Comparison of ENCODE assay signal across 13 cellular contexts in genomic region chr17:57708401-57708800, GRCh38. TPM values are rescaled to one million over a fixed set of nuclear protein-coding genes. Genes with fewer than 3 reads are reported as not detected.
DNase-seq lines count a peak whose midpoint lies in the region; ATAC-seq and TF ChIP-seq lines count a peak whose summit lies in the region.
"Had no signal": no experiment of that assay in that cellular context is flagged by ENCODE, and none has a peak within 500 bp of the region (broad histone marks: within the 10 kb centered on the region; RNA-seq: fewer than 3 reads in every experiment).

No MANE protein-coding gene starts in this region.

- H3K27me3 ChIP-seq in SK-N-SH (ENCODE audit: insufficient read depth) (peaks cover 13% of the 10 kb centered on the region; the same call in 1 of the 2 replicates), iPS-15b (ENCODE audit: control insufficient read depth, insufficient read depth, low read length) (peaks cover 2% of the 10 kb centered on the region), skeletal muscle tissue (ENCODE audit: control insufficient read depth in 3 of 3, insufficient read depth in 3 of 3, low read length in 3 of 3) (peaks cover 0 to 4% (median 0%) of the 10 kb centered on the region in 3 donors)
- H3K27me3 ChIP-seq: esophagus muscularis mucosa had no signal

- peak overlapping the region in 1 of 2 experiments; percentile 80; a peak in 2 of 4 replicates for H3K27ac ChIP-seq in SK-N-SH (ENCODE audit: low read depth in 2 of 2, low read length in 1 of 2)
- peak overlapping the region; percentile 45 for H3K27ac ChIP-seq in skeletal muscle tissue (ENCODE audit: low read depth, low read length)

- no peaks in the 10 kb centered on the region for H3K9me2 ChIP-seq in SK-N-SH

- POLR2A ChIA-PET in SK-N-SH (lab: Yijun Ruan, JAX): interaction anchor here (0.7 to 1.6 kb wide), 4 partner anchors 9 to 166 kb away, joined by 3 to 10 read pairs (median 4); no protein-coding TSS in a partner anchor
- POLR2A ChIA-PET in activated CD4-positive, alpha-beta T cell treated with anti-CD3 and anti-CD28 coated beads, Interleukin-2, amount 10 ng/mL, durations not matched to agents 7 days and 5 days (lab: Charles Lee): interaction anchor here (0.7 kb wide), 2 partner anchors 12 to 262 kb away, joined by 3 to 4 read pairs; no protein-coding TSS in a partner anchor

- H4K20me1 ChIP-seq in SK-N-SH (ENCODE audit: insufficient read depth): no peaks in the 10 kb centered on the region

- H3K36me3 ChIP-seq in SK-N-SH (replicated peaks in 1 of 2; ENCODE audit: control insufficient read depth in 1 of 2, insufficient read depth in 2 of 2, low read length in 1 of 2) (no peaks in the 10 kb centered on the region), iPS-15b (ENCODE audit: control insufficient read depth, insufficient read depth, low read length) (no peaks in the 10 kb centered on the region), skeletal muscle tissue (ENCODE audit: control insufficient read depth in 3 of 3, insufficient read depth in 3 of 3, low read length in 3 of 3) (no peaks in the 10 kb centered on the region)
- H3K36me3 ChIP-seq: esophagus muscularis mucosa had no signal

- no peak for TF ChIP-seq RAD21 in SK-N-SH (IDR thresholded peaks at IDR 0.05; ENCODE audit: low read length)

- H3K27me3 Mint-ChIP-seq in activated CD4-positive, alpha-beta T cell treated with anti-CD3 and anti-CD28 coated beads, Interleukin-2, amount 10 ng/mL, durations not matched to agents 7 days and 5 days: peaks cover 8% of the 10 kb centered on the region
- H3K27me3 Mint-ChIP-seq in progenitor cell of endocrine pancreas: peaks cover 67% of the 10 kb centered on the region

- DNase-seq in SK-N-SH (no peak), NCI-H82 treated with DMSO at 0.1 percent for 48 hours (lab: John Stamatoyannopoulos, UW; ENCODE audit: unreplicated experiment) (peak; percentile 92), cortex of kidney (lab: John Stamatoyannopoulos, UW) (no peak), progenitor cell of endocrine pancreas (ENCODE audit: low spot score, unreplicated experiment) (no peak)
- DNase-seq in activated CD4-positive, alpha-beta T cell treated with anti-CD3 and anti-CD28 coated beads, Interleukin-2, amount 10 ng/mL, durations not matched to agents 7 days and 5 days: no peak
- DNase-seq: kidney glomerular epithelial cell, RPMI8226 had no signal

- no peaks in the 10 kb centered on the region for H3F3A ChIP-seq in SK-N-SH (replicated peaks; ENCODE audit: insufficient read depth)

- TF ChIP-seq EP300 in SK-N-SH (IDR thresholded peaks at IDR 0.05; ENCODE audit: borderline replicate concordance in 1 of 2, low read depth in 1 of 2, low read length in 1 of 2): no peak

- no peak overlapping the region for H3K27ac Mint-ChIP-seq in activated CD4-positive, alpha-beta T cell treated with anti-CD3 and anti-CD28 coated beads, Interleukin-2, amount 10 ng/mL, durations not matched to agents 7 days and 5 days
- H3K27ac Mint-ChIP-seq in progenitor cell of endocrine pancreas: no peak overlapping the region

- H3K4me3 Mint-ChIP-seq in activated CD4-positive, alpha-beta T cell treated with anti-CD3 and anti-CD28 coated beads, Interleukin-2, amount 10 ng/mL, durations not matched to agents 7 days and 5 days: no peak overlapping the region
- H3K4me3 Mint-ChIP-seq in progenitor cell of endocrine pancreas (ENCODE audit: low read depth): no peak overlapping the region

- no peak overlapping the region for H3K4me2 ChIP-seq in SK-N-SH

- H3K9me3 ChIP-seq in SK-N-SH: no peaks in the 10 kb centered on the region
- H3K9me3 ChIP-seq in iPS-15b (ENCODE audit: control insufficient read depth, insufficient read depth, low read length): no peaks in the 10 kb centered on the region
- H3K9me3 ChIP-seq in skeletal muscle tissue (ENCODE audit: control insufficient read depth in 3 of 3, low read length in 3 of 3): no peaks in the 10 kb centered on the region
- H3K9me3 ChIP-seq: esophagus muscularis mucosa had no signal

- peaks cover 0 to 29% of the 10 kb centered on the region in 2 experiments; a peak in 2 of 4 replicates for H3K4me1 ChIP-seq in SK-N-SH (ENCODE audit: control insufficient read depth in 1 of 2, insufficient read depth in 2 of 2, low read depth in 1 of 2, low read length in 1 of 2)
- H3K4me1 ChIP-seq in iPS-15b (ENCODE audit: control insufficient read depth, insufficient read depth, low read length): peaks cover 4% of the 10 kb centered on the region
- peaks cover 16 to 18% (median 17%) of the 10 kb centered on the region in 3 donors for H3K4me1 ChIP-seq in skeletal muscle tissue (ENCODE audit: control insufficient read depth in 3 of 3, insufficient read depth in 3 of 3, low read length in 3 of 3)

- H3K4me3 ChIP-seq in SK-N-SH (ENCODE audit: low read depth in 2 of 2, low read length in 1 of 2) (no peak overlapping the region), iPS-15b (ENCODE audit: low read depth, low read length) (peak overlapping the region; percentile 12), skeletal muscle tissue (ENCODE audit: low read length in 3 of 3) (peak overlapping the region; percentile 18 to 49 (median 19))
- H3K4me3 ChIP-seq: esophagus muscularis mucosa had no signal

- H2AFZ ChIP-seq in SK-N-SH (ENCODE audit: low read depth): no peak overlapping the region

- H3K4me1 Mint-ChIP-seq in activated CD4-positive, alpha-beta T cell treated with anti-CD3 and anti-CD28 coated beads, Interleukin-2, amount 10 ng/mL, durations not matched to agents 7 days and 5 days: no peaks in the 10 kb centered on the region
- H3K4me1 Mint-ChIP-seq in progenitor cell of endocrine pancreas (ENCODE audit: low read depth): peaks cover 4% of the 10 kb centered on the region

- WGBS in SK-N-SH (ENCODE audit: low lambda C conversion rate): 76% methylated on average over 2 of the region's 2 CpGs

- TF ChIP-seq CTCF in SK-N-SH (IDR thresholded peaks at IDR 0.05) (no peak), progenitor cell of endocrine pancreas (IDR thresholded peaks at IDR 0.05; ENCODE audit: unreplicated experiment) (no peak)

- H3K9ac ChIP-seq in SK-N-SH: no peak overlapping the region
- no peak overlapping the region for H3K9ac ChIP-seq in iPS-15b (ENCODE audit: low read depth, low read length)
- peak overlapping the region in 2 of 3 donors; percentile 38 to 73 for H3K9ac ChIP-seq in skeletal muscle tissue (ENCODE audit: low read depth in 1 of 3, low read length in 3 of 3)

- CTCF ChIA-PET in SK-N-SH (lab: Yijun Ruan, JAX): interaction anchor here (0.8 to 4.2 kb wide), 12 partner anchors 8 to 125 kb away, joined by 3 to 17 read pairs (median 6); no protein-coding TSS in a partner anchor
- CTCF ChIA-PET in activated CD4-positive, alpha-beta T cell treated with anti-CD3 and anti-CD28 coated beads, Interleukin-2, amount 10 ng/mL, durations not matched to agents 7 days and 5 days (lab: Charles Lee): interaction anchor here (0.6 kb wide), 1 partner anchor 580 kb away, joined by 4 read pairs; no protein-coding TSS in a partner anchor

- ATAC-seq in SK-N-SH treated with all-trans-retinoic acid at 6 μM for 48 hours: peak; percentile 37

- no peaks in the 10 kb centered on the region for H3K36me3 Mint-ChIP-seq in activated CD4-positive, alpha-beta T cell treated with anti-CD3 and anti-CD28 coated beads, Interleukin-2, amount 10 ng/mL, durations not matched to agents 7 days and 5 days (ENCODE audit: low read depth)
- H3K36me3 Mint-ChIP-seq in progenitor cell of endocrine pancreas (ENCODE audit: insufficient read depth): peaks cover 3% of the 10 kb centered on the region

- H3K9me3 Mint-ChIP-seq in activated CD4-positive, alpha-beta T cell treated with anti-CD3 and anti-CD28 coated beads, Interleukin-2, amount 10 ng/mL, durations not matched to agents 7 days and 5 days: no peaks in the 10 kb centered on the region
- no peaks in the 10 kb centered on the region for H3K9me3 Mint-ChIP-seq in progenitor cell of endocrine pancreas (ENCODE audit: low read depth)

- no peaks in the 10 kb centered on the region for H3K79me2 ChIP-seq in SK-N-SH (ENCODE audit: insufficient read depth)

TF ChIP-seq in SK-N-SH treated with all-trans-retinoic acid at 6 μM for 48 hours, 23 proteins besides CTCF, POLR2A, EP300 and RAD21:
- TF ChIP-seq CREB5 (CRISPR knock-in tag; IDR thresholded peaks at IDR 0.05; ENCODE audit: low read depth): no peak
- no peak for TF ChIP-seq RARB (CRISPR knock-in tag; IDR thresholded peaks at IDR 0.05)
- TF ChIP-seq CSDC2 (CRISPR knock-in tag; IDR thresholded peaks at IDR 0.05): no peak

TF ChIP-seq in SK-N-SH, 30 proteins besides CTCF, POLR2A, EP300 and RAD21 (continues in another document):
- TF ChIP-seq EZH2phosphoT487 (IDR thresholded peaks at IDR 0.05; ENCODE audit: borderline replicate concordance, low read depth) (no peak), USF1 (IDR thresholded peaks at IDR 0.05; ENCODE audit: borderline replicate concordance, low read depth) (no peak), IRF3 (IDR thresholded peaks at IDR 0.05; ENCODE audit: low read depth, low read length) (no peak)

RNA-seq across cellular contexts. Expression of gene CCDC182, which starts 36.7 kb away (rescaled TPM):
- not detected in 2 replicates for polyA plus RNA-seq in SK-N-SH (2012; rRNA removed)
- polyA plus RNA-seq in SK-N-SH (2012; cell fraction: cytosol; rRNA removed): not detected in 2 replicates
- polyA plus RNA-seq in SK-N-SH (2012; cell fraction: nucleus; rRNA removed): not detected in 2 replicates
- total RNA-seq in skeletal muscle tissue (not detected), progenitor cell of endocrine pancreas (not detected in 2 replicates)
- not detected for total RNA-seq in activated CD4-positive, alpha-beta T cell treated with anti-CD3 and anti-CD28 coated beads, Interleukin-2, amount 10 ng/mL, durations not matched to agents 7 days and 5 days
- total RNA-seq: bronchial epithelial cell, esophagus muscularis mucosa had no signal
- polyA plus RNA-seq: AG04450 had no signal

Comparison
In these comparisons a context has a peak if more than half of its experiments do, and no peak if none do; other contexts are left out.
1. H3K4me3 ChIP-seq: peak in iPS-15b (single experiment) and skeletal muscle tissue (3 of 3); none in SK-N-SH (0 of 2).
2. H3K9ac ChIP-seq: peak in skeletal muscle tissue (2 of 3); none in SK-N-SH (single experiment) and iPS-15b (single experiment).